Comparison of ENCODE assay signal across 9 cellular contexts in the genomic region with DNA sequence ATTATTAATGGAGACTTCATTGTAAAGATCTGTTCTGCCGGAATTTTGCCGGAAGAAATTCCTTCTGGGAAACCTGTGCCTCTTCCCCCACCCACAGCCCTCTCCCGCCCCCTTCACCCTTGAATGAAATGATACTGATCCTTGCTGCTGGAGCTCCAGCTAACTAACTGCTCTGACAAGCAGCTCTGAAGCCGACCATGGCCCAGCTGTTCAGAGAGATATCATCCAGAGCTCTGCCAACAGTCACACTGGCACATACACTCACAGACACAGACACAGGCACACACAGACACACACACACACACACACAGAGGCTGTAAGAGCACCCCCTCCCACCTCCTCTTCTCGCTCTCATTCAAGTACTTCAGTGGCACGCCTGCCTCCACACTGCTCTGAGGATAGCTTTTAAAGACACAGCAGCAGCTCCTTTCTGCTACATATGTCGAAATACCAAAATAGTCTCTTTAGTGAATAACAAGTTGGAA.
DNase-seq lines count a peak whose midpoint lies in the region; ATAC-seq and TF ChIP-seq lines count a peak whose summit lies in the region.
"Had no signal": no experiment of that assay in that cellular context is flagged by ENCODE, and none has a peak within 500 bp of the region (broad histone marks: within the 10 kb centered on the region; RNA-seq: fewer than 3 reads in every experiment).

No MANE protein-coding gene starts in this region.

- H3K4me3 ChIP-seq in adrenal gland (no peak overlapping the region), skeletal muscle tissue (ENCODE audit: low read length in 3 of 3) (peak overlapping the region in 1 of 3 donors; percentile 15), Peyer's patch (no peak overlapping the region)

- WGBS in adrenal gland, 4 donors, result 23 to 32% (median 29%) methylated on average over 7 of the region's 7 CpGs

- H3K9ac ChIP-seq in skeletal muscle tissue (ENCODE audit: low read depth in 1 of 3, low read length in 3 of 3), result peak overlapping the region in 1 of 3 donors; percentile 26

- TF ChIP-seq POLR2A in adrenal gland (IDR thresholded peaks at IDR 0.05), result peak in 1 of 2 donors; percentile 36
- no peak for TF ChIP-seq POLR2A in Peyer's patch (IDR thresholded peaks at IDR 0.05)

- H3K27me3 ChIP-seq in adrenal gland (no peaks in the 10 kb centered on the region), skeletal muscle tissue (ENCODE audit: control insufficient read depth in 3 of 3, insufficient read depth in 3 of 3, low read length in 3 of 3) (no peaks in the 10 kb centered on the region), Peyer's patch (no peaks in the 10 kb centered on the region)

- intact Hi-C loops in adrenal gland (cut with DNase I), result no loop called here

- H3K4me1 ChIP-seq in adrenal gland (replicated peaks in 1 of 2), result peaks cover 14 to 35% of the 10 kb centered on the region in 2 donors
- peaks cover 8 to 17% (median 12%) of the 10 kb centered on the region in 3 donors for H3K4me1 ChIP-seq in skeletal muscle tissue (ENCODE audit: control insufficient read depth in 3 of 3, insufficient read depth in 3 of 3, low read length in 3 of 3)
- H3K4me1 ChIP-seq in Peyer's patch, result peaks cover 0 to 9% (median 0%) of the 10 kb centered on the region in 4 donors

- ATAC-seq in GM19351 (IDR thresholded peaks at IDR 0.05; ENCODE audit: unreplicated experiment), result no peak

- TF ChIP-seq CTCF in adrenal gland (IDR thresholded peaks at IDR 0.05), result no peak
- no peak for TF ChIP-seq CTCF in Peyer's patch (IDR thresholded peaks at IDR 0.05)

- H3K9me3 ChIP-seq in adrenal gland (replicated peaks in 1 of 3) (no peaks in the 10 kb centered on the region), skeletal muscle tissue (ENCODE audit: control insufficient read depth in 3 of 3, low read length in 3 of 3) (no peaks in the 10 kb centered on the region), Peyer's patch (no peaks in the 10 kb centered on the region)

- no peaks in the 10 kb centered on the region for H3K36me3 ChIP-seq in adrenal gland (replicated peaks in 1 of 2)
- no peaks in the 10 kb centered on the region for H3K36me3 ChIP-seq in skeletal muscle tissue (ENCODE audit: control insufficient read depth in 3 of 3, insufficient read depth in 3 of 3, low read length in 3 of 3)
- peaks cover 0 to 6% (median 0%) of the 10 kb centered on the region in 3 donors for H3K36me3 ChIP-seq in Peyer's patch

- H3K27ac ChIP-seq in adrenal gland (peak overlapping the region; percentile 50 to 76 (median 70)), skeletal muscle tissue (ENCODE audit: low read depth, low read length) (peak overlapping the region; percentile 38), Peyer's patch (no peak overlapping the region)

- DNase-seq in NCI-H1417 (lab: John Stamatoyannopoulos, UW) (peak in 2 of 3 experiments; percentile 39 to 61), NCI-H1417 treated with DMSO at 0.1 percent for 48 hours (lab: John Stamatoyannopoulos, UW) (no peak), adrenal gland (peak; percentile 50 to 78 (median 65)), iPS DF 4.7 (ENCODE audit: extremely low read depth, low spot score) (peak; percentile 3), Peyer's patch (no peak), NCI-H2081 (lab: John Stamatoyannopoulos, UW) (no peak)
- DNase-seq: amniotic stem cell had no signal

Comparison
In these comparisons a context has a peak if more than half of its experiments do, and no peak if none do; other contexts are left out.
1. DNase-seq: peak in NCI-H1417 (2 of 3), adrenal gland (7 of 7) and iPS DF 4.7 (single experiment); none in NCI-H1417 treated with DMSO at 0.1 percent for 48 hours (single experiment), Peyer's patch (0 of 3) and NCI-H2081 (0 of 2).
2. H3K27ac ChIP-seq: peak in adrenal gland (5 of 5) and skeletal muscle tissue (single experiment); none in Peyer's patch (0 of 4).